Comparison of ENCODE assay signal across 1 cellular context in the genomic region with DNA sequence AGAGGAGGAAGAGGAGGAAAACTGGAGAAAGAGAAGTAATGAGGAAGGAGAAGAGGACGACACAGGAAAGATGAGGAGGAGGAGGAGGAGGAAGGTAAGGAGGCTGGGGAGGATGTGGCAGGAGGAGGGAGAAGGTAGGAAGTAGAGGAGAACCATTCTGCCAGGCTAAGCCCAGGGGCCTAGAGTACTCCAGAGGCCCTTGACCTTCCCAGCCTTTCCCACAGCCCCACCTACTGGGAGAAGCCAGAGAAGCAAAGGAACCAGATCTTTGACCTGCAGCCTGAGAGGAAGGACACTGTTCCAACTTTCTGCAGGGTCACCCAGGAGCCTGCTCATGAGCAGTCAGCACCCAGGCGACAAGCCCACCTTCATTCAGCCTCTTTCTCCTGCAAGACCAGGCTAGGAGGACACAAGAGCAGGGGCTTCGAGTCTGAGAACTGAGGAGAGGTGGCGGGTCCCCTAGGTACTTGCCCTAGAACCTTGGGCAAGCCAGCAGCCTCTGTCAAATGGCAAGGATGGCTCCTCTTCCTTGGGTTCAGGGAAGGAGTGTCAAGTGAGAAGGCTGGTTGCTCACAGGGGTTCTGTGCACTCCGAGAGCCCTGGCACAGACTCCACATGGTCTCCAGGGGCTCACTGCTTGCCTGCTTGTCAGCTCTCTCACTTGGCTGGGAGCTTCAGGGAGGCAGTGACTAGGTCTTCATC.
TF ChIP-seq lines count a peak whose summit lies in the region.

No MANE protein-coding gene starts in this region.

TF ChIP-seq in HCT116, 20 proteins besides CTCF, POLR2A, EP300 and RAD21 (continued from another document):
- TF ChIP-seq, protein P1, sequence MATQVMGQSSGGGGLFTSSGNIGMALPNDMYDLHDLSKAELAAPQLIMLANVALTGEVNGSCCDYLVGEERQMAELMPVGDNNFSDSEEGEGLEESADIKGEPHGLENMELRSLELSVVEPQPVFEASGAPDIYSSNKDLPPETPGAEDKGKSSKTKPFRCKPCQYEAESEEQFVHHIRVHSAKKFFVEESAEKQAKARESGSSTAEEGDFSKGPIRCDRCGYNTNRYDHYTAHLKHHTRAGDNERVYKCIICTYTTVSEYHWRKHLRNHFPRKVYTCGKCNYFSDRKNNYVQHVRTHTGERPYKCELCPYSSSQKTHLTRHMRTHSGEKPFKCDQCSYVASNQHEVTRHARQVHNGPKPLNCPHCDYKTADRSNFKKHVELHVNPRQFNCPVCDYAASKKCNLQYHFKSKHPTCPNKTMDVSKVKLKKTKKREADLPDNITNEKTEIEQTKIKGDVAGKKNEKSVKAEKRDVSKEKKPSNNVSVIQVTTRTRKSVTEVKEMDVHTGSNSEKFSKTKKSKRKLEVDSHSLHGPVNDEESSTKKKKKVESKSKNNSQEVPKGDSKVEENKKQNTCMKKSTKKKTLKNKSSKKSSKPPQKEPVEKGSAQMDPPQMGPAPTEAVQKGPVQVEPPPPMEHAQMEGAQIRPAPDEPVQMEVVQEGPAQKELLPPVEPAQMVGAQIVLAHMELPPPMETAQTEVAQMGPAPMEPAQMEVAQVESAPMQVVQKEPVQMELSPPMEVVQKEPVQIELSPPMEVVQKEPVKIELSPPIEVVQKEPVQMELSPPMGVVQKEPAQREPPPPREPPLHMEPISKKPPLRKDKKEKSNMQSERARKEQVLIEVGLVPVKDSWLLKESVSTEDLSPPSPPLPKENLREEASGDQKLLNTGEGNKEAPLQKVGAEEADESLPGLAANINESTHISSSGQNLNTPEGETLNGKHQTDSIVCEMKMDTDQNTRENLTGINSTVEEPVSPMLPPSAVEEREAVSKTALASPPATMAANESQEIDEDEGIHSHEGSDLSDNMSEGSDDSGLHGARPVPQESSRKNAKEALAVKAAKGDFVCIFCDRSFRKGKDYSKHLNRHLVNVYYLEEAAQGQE (IDR thresholded peaks at IDR 0.05; ENCODE audit: low read depth): no peak
- TF ChIP-seq CBX3 (IDR thresholded peaks at IDR 0.05; ENCODE audit: low read depth) (no peak), ZFX (IDR thresholded peaks at IDR 0.05) (no peak), CEBPB (IDR thresholded peaks at IDR 0.05; ENCODE audit: low read depth) (no peak), EZH2 (IDR thresholded peaks at IDR 0.05) (no peak), TCF7L2 (IDR thresholded peaks at IDR 0.05; ENCODE audit: borderline replicate concordance, extremely low read depth, insufficient read depth, insufficient read length) (no peak), EZH2phosphoT487 (IDR thresholded peaks at IDR 0.05; ENCODE audit: borderline replicate concordance) (no peak), JUND (IDR thresholded peaks at IDR 0.05) (no peak), SP1 (IDR thresholded peaks at IDR 0.05; ENCODE audit: low read depth) (no peak), ELF1 (IDR thresholded peaks at IDR 0.05; ENCODE audit: borderline replicate concordance, low read depth) (no peak), ATF3 (IDR thresholded peaks at IDR 0.05) (no peak), YY1 (IDR thresholded peaks at IDR 0.05; ENCODE audit: extremely low read depth, insufficient replicate concordance, low read depth, low read length) (no peak), POLR2AphosphoS5 (IDR thresholded peaks at IDR 0.05; ENCODE audit: low read depth, low read length) (no peak), SIN3A (IDR thresholded peaks at IDR 0.05; ENCODE audit: low read depth) (no peak)
- TF ChIP-seq, protein P2, sequence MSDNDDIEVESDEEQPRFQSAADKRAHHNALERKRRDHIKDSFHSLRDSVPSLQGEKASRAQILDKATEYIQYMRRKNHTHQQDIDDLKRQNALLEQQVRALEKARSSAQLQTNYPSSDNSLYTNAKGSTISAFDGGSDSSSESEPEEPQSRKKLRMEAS (IDR thresholded peaks at IDR 0.05): no peak
